ENCODE assay signal across 8 cellular contexts in genomic region chr11:57798905-57799559, GRCh38. TPM values are rescaled to one million over a fixed set of nuclear protein-coding genes. Genes with fewer than 3 reads are reported as not detected.
DNase-seq lines count a peak whose midpoint lies in the region; ATAC-seq and TF ChIP-seq lines count a peak whose summit lies in the region.

No MANE protein-coding gene starts in this region.

- peaks cover 10% of the 10 kb centered on the region for H3K4me1 ChIP-seq in fibroblast of lung (ENCODE audit: control insufficient read depth, extremely low read depth, insufficient read depth, low read length)

- TF ChIP-seq CTCF in fibroblast of lung (conservative IDR thresholded peaks at IDR 0.05 in 1 of 2, IDR thresholded peaks at IDR 0.05 in 1 of 2; ENCODE audit: low read depth in 1 of 2, low read length in 2 of 2) = no peak
- TF ChIP-seq CTCF in progenitor cell of endocrine pancreas (IDR thresholded peaks at IDR 0.05; ENCODE audit: unreplicated experiment) = no peak

- H3K27me3 Mint-ChIP-seq in T-cell (no peaks in the 10 kb centered on the region), progenitor cell of endocrine pancreas (no peaks in the 10 kb centered on the region)

- no peak overlapping the region for H3K4me2 ChIP-seq in fibroblast of lung (ENCODE audit: extremely low read depth, insufficient read depth, low read length)

- H3K4me3 Mint-ChIP-seq in T-cell (no peak overlapping the region), progenitor cell of endocrine pancreas (ENCODE audit: low read depth) (no peak overlapping the region)

- no peak overlapping the region for H3K9ac ChIP-seq in fibroblast of lung (ENCODE audit: insufficient read depth, low read length)

- H3K27me3 ChIP-seq in fibroblast of lung (ENCODE audit: control insufficient read depth, insufficient read depth, low read length) = no peaks in the 10 kb centered on the region

- H3K9me3 Mint-ChIP-seq in T-cell (no peaks in the 10 kb centered on the region), progenitor cell of endocrine pancreas (ENCODE audit: low read depth) (no peaks in the 10 kb centered on the region)

- POLR2A ChIA-PET in T-cell (lab: Charles Lee) = interaction anchor here (0.6 kb wide), 5 partner anchors 12 to 468 kb away, joined by 5 to 13 read pairs (median 5); no protein-coding TSS in a partner anchor

- H3K79me2 ChIP-seq in fibroblast of lung (ENCODE audit: control insufficient read depth, insufficient read depth, low read length) = peaks cover 35% of the 10 kb centered on the region

- H2AFZ ChIP-seq in fibroblast of lung (ENCODE audit: low read length) = no peak overlapping the region

- peak; percentile 47 for DNase-seq in DMS153 (lab: John Stamatoyannopoulos, UW)
- DNase-seq in DMS153 treated with DMSO at 0.1 percent for 48 hours (lab: John Stamatoyannopoulos, UW; ENCODE audit: unreplicated experiment) = no peak
- no peak for DNase-seq in T-cell
- peak; percentile 51 to 73 for DNase-seq in fibroblast of lung (ENCODE audit: low read depth in 2 of 2)
- no peak for DNase-seq in progenitor cell of endocrine pancreas (ENCODE audit: low spot score, unreplicated experiment)
- no peak for DNase-seq in T1000 (lab: John Stamatoyannopoulos, UW)
- no peak for DNase-seq in midbrain (lab: John Stamatoyannopoulos, UW)

- no peaks in the 10 kb centered on the region for H3K9me3 ChIP-seq in fibroblast of lung (ENCODE audit: control insufficient read depth, insufficient read depth, low read depth, low read length)

- H3K36me3 ChIP-seq in fibroblast of lung (ENCODE audit: control insufficient read depth, insufficient read depth, low read length) = peaks cover 22% of the 10 kb centered on the region

- peak in 1 of 4 experiments; percentile 27 for ATAC-seq in T-cell (replicated peaks in 1 of 4)
- ATAC-seq in GM19463 (IDR thresholded peaks at IDR 0.05; ENCODE audit: unreplicated experiment) = no peak

- H3K4me3 ChIP-seq in fibroblast of lung (replicated peaks in 1 of 4; ENCODE audit: control extremely low read depth in 1 of 4, insufficient read depth in 1 of 4, low read depth in 3 of 4, low read length in 4 of 4) = no peak overlapping the region

- peaks cover 27 to 35% (median 28%) of the 10 kb centered on the region in 3 donors for H3K4me1 Mint-ChIP-seq in T-cell
- H3K4me1 Mint-ChIP-seq in progenitor cell of endocrine pancreas (ENCODE audit: low read depth) = peaks cover 26% of the 10 kb centered on the region

- CTCF ChIA-PET in T-cell (lab: Charles Lee) = interaction anchor here (0.6 to 2.7 kb wide), 21 partner anchors 11 to 1129 kb away, joined by 3 to 29 read pairs (median 6); partner anchors contain the start of genes CTNND1 (in 1 of the 2), MED19 (in 1 of the 2), SELENOH (in 1 of the 2) and TMX2 (in 1 of the 2)

- peaks cover 1% of the 10 kb centered on the region for H4K20me1 ChIP-seq in fibroblast of lung (ENCODE audit: control insufficient read depth, extremely low read depth, insufficient read depth, low read length)

- no peak overlapping the region for H3K27ac ChIP-seq in fibroblast of lung (ENCODE audit: insufficient read depth, low read length)

- peaks cover 19% of the 10 kb centered on the region for H3K36me3 Mint-ChIP-seq in T-cell
- peaks cover 44% of the 10 kb centered on the region for H3K36me3 Mint-ChIP-seq in progenitor cell of endocrine pancreas (ENCODE audit: insufficient read depth)

- H3K27ac Mint-ChIP-seq in T-cell (peak overlapping the region; percentile 93 to 95), progenitor cell of endocrine pancreas (peak overlapping the region; percentile 89)

RNA-seq across cellular contexts. Expression of gene CTNND1, which starts 37.4 kb away (rescaled TPM):
- total RNA-seq in T-cell (10 to 100 TPM in 4 of 5 donors, 1 to 10 TPM in 1; 8.3 to 17.5 (median 12.5) TPM), fibroblast of lung (71.7 and 103 TPM in 2 replicates), progenitor cell of endocrine pancreas (346 and 367 TPM in 2 replicates)
- polyA plus RNA-seq in fibroblast of lung = 113 and 190 TPM in 2 replicates
- 82.9 and 133 TPM in 2 replicates for polyA plus RNA-seq in fibroblast of lung (2012)
- polyA minus RNA-seq in fibroblast of lung (ENCODE audit: low replicate concordance) = 553 and 835 TPM in 2 replicates

RNA-seq across cellular contexts. Expression of gene BTBD18, which starts 47.4 kb away (rescaled TPM):
- total RNA-seq in T-cell (under 1 TPM in 2 of 5 donors, not detected in 3; 0.09 to 0.23 TPM), fibroblast of lung (not detected in 2 replicates), progenitor cell of endocrine pancreas (not detected in 2 replicates)
- not detected in 2 replicates for polyA plus RNA-seq in fibroblast of lung
- polyA plus RNA-seq in fibroblast of lung (2012) = 0.05 TPM in 1 of 2 replicates, not detected in the other
- polyA minus RNA-seq in fibroblast of lung (ENCODE audit: low replicate concordance) = not detected in 2 replicates

RNA-seq across cellular contexts. Expression of gene SELENOH, which starts 57.7 kb away (rescaled TPM):
- 100 to 1,000 TPM in 3 of 5 donors, 10 to 100 TPM in 2; 88.5 to 155 (median 113) TPM for total RNA-seq in T-cell
- total RNA-seq in fibroblast of lung = 93.0 and 99.1 TPM in 2 replicates
- polyA plus RNA-seq in fibroblast of lung = 69.6 and 73.3 TPM in 2 replicates
- polyA plus RNA-seq in fibroblast of lung (2012) = 133 and 173 TPM in 2 replicates
- 3.7 and 6.8 TPM in 2 replicates for polyA minus RNA-seq in fibroblast of lung (ENCODE audit: low replicate concordance)
- 206 and 223 TPM in 2 replicates for total RNA-seq in progenitor cell of endocrine pancreas

Comparison
In these comparisons a context has a peak if more than half of its experiments do, and no peak if none do; other contexts are left out.
1. DNase-seq: peak in DMS153 (single experiment) and fibroblast of lung (2 of 2); none in DMS153 treated with DMSO at 0.1 percent for 48 hours (single experiment), T-cell (0 of 34), progenitor cell of endocrine pancreas (single experiment), T1000 (single experiment) and midbrain (single experiment).